32 cellular contexts compared by ENCODE assay signal in genomic region chr15:71844916-71845315, GRCh38. TPM values are rescaled to one million over a fixed set of nuclear protein-coding genes. Genes with fewer than 3 reads are reported as not detected.
"Had no signal": no experiment of that assay in that cellular context is flagged by ENCODE, and none has a peak within 500 bp of the region (broad histone marks: within the 10 kb centered on the region; RNA-seq: fewer than 3 reads in every experiment).

No MANE protein-coding gene starts in this region.

- H3K4me1 Mint-ChIP-seq: activated CD4-positive, alpha-beta T cell treated with anti-CD3 and anti-CD28 coated beads, Interleukin-2, amount 10 ng/mL, durations not matched to agents 24 days and 14 days; activated naive CD8-positive, alpha-beta T cell treated with anti-CD3 and anti-CD28 coated beads, Interleukin-2, amount 10 ng/mL, durations not matched to agents 7 days and 5 days had no signal

- H3K27ac ChIP-seq: adrenal gland, body of pancreas, breast epithelium, KMS-11, SJCRH30, SK-N-MC had no signal

- H3K27me3 ChIP-seq: adrenal gland, body of pancreas, breast epithelium, SJCRH30 had no signal

- ATAC-seq: activated CD8-positive, alpha-beta T cell treated with anti-CD3 and anti-CD28 coated beads for 36 hours; body of pancreas; Panc1 had no signal

- H3K4me3 ChIP-seq: adrenal gland, body of pancreas, breast epithelium, SJCRH30, SK-N-MC had no signal

- H3K27me3 Mint-ChIP-seq: activated CD4-positive, alpha-beta T cell treated with anti-CD3 and anti-CD28 coated beads, Interleukin-2, amount 10 ng/mL, durations not matched to agents 24 days and 14 days; activated CD8-positive, alpha-beta T cell treated with anti-CD3 and anti-CD28 coated beads for 36 hours; activated naive CD4-positive, alpha-beta T cell treated with anti-CD3 and anti-CD28 coated beads, Interleukin-2, amount 50 U/mL, for 24 hours; activated naive CD8-positive, alpha-beta T cell treated with anti-CD3 and anti-CD28 coated beads, Interleukin-2, amount 10 ng/mL, durations not matched to agents 7 days and 5 days; activated T-cell treated with anti-CD3 and anti-CD28 coated beads, Interleukin-2, amount 50 U/mL, for 24 hours had no signal

- H3K4me3 Mint-ChIP-seq: activated CD4-positive, alpha-beta T cell treated with anti-CD3 and anti-CD28 coated beads, Interleukin-2, amount 10 ng/mL, durations not matched to agents 24 days and 14 days; activated CD8-positive, alpha-beta T cell treated with anti-CD3 and anti-CD28 coated beads for 36 hours; activated naive CD4-positive, alpha-beta T cell treated with anti-CD3 and anti-CD28 coated beads, Interleukin-2, amount 50 U/mL, for 24 hours; activated naive CD8-positive, alpha-beta T cell treated with anti-CD3 and anti-CD28 coated beads, Interleukin-2, amount 10 ng/mL, durations not matched to agents 7 days and 5 days; activated T-cell treated with anti-CD3 and anti-CD28 coated beads, Interleukin-2, amount 50 U/mL, for 24 hours; T-helper 1 cell treated with Interleukin-12 subunit alpha and Interleukin-12 subunit beta and Interleukin-4 antibody, amounts not matched to agents 30 μg/mL and 1 μg/mL, for 36 hours; T-helper 2 cell treated with Interferon-gamma antibody and Interleukin-4, amounts not matched to agents 5 μg/mL and 100 μg/mL, for 36 hours had no signal

- H3K9me3 Mint-ChIP-seq: activated CD4-positive, alpha-beta T cell treated with anti-CD3 and anti-CD28 coated beads, Interleukin-2, amount 10 ng/mL, durations not matched to agents 24 days and 14 days; activated CD8-positive, alpha-beta T cell treated with anti-CD3 and anti-CD28 coated beads for 36 hours; activated naive CD4-positive, alpha-beta T cell treated with anti-CD3 and anti-CD28 coated beads, Interleukin-2, amount 50 U/mL, for 24 hours; activated naive CD8-positive, alpha-beta T cell treated with anti-CD3 and anti-CD28 coated beads, Interleukin-2, amount 10 ng/mL, durations not matched to agents 7 days and 5 days; activated T-cell treated with anti-CD3 and anti-CD28 coated beads, Interleukin-2, amount 50 U/mL, for 24 hours; activated T-helper 2 cell treated with anti-CD3 and anti-CD28 coated beads, Interferon-gamma antibody, Interleukin-2, Interleukin-4, amounts not matched to agents 10 μg/mL and 5 μg/mL and 100 μg/mL, durations not matched to agents 14 hours and 24 hours and 36 hours; T-helper 1 cell treated with Interleukin-12 subunit alpha and Interleukin-12 subunit beta and Interleukin-4 antibody, amounts not matched to agents 30 μg/mL and 1 μg/mL, for 36 hours; T-helper 2 cell treated with Interferon-gamma antibody and Interleukin-4, amounts not matched to agents 5 μg/mL and 100 μg/mL, for 36 hours had no signal

- H3K27ac Mint-ChIP-seq: activated CD4-positive, alpha-beta T cell treated with anti-CD3 and anti-CD28 coated beads, Interleukin-2, amount 10 ng/mL, durations not matched to agents 24 days and 14 days; activated CD8-positive, alpha-beta T cell treated with anti-CD3 and anti-CD28 coated beads for 36 hours; activated naive CD4-positive, alpha-beta T cell treated with anti-CD3 and anti-CD28 coated beads, Interleukin-2, amount 50 U/mL, for 24 hours; activated naive CD8-positive, alpha-beta T cell treated with anti-CD3 and anti-CD28 coated beads, Interleukin-2, amount 10 ng/mL, durations not matched to agents 7 days and 5 days; activated T-cell treated with anti-CD3 and anti-CD28 coated beads, Interleukin-2, amount 50 U/mL, for 24 hours; activated T-helper 2 cell treated with anti-CD3 and anti-CD28 coated beads, Interferon-gamma antibody, Interleukin-2, Interleukin-4, amounts not matched to agents 10 μg/mL and 5 μg/mL and 100 μg/mL, durations not matched to agents 14 hours and 24 hours and 36 hours; T-helper 1 cell treated with Interleukin-12 subunit alpha and Interleukin-12 subunit beta and Interleukin-4 antibody, amounts not matched to agents 30 μg/mL and 1 μg/mL, for 36 hours; T-helper 2 cell treated with Interferon-gamma antibody and Interleukin-4, amounts not matched to agents 5 μg/mL and 100 μg/mL, for 36 hours had no signal

- H3K4me1 ChIP-seq: adrenal gland, body of pancreas, breast epithelium, SJCRH30 had no signal

- H3K9me3 ChIP-seq: adrenal gland, body of pancreas, breast epithelium, SJCRH30 had no signal

- H3K4me2 ChIP-seq: KMS-11 had no signal

- DNase-seq: activated CD4-positive, alpha-beta T cell treated with anti-CD3 and anti-CD28 coated beads, Interleukin-2, amount 10 ng/mL, durations not matched to agents 24 days and 14 days; activated CD4-positive, alpha-beta T cell treated with anti-CD3 and anti-CD28 coated beads, Interleukin-2, amount 50 U/mL, for 4 hours; activated CD8-positive, alpha-beta T cell treated with anti-CD3 and anti-CD28 coated beads for 36 hours; activated gamma-delta T cell; activated naive CD4-positive, alpha-beta T cell treated with Interleukin-2 at 50 U/mL for 16 hours; activated naive CD8-positive, alpha-beta T cell treated with anti-CD3 and anti-CD28 coated beads, Interleukin-2, amount 10 ng/mL, durations not matched to agents 7 days and 5 days; activated T-cell treated with anti-CD3 and anti-CD28 coated beads, Interleukin-2, amount 50 U/mL, for 24 hours; adrenal gland; body of pancreas; caudate nucleus; cerebellar nuclear complex; MM.1S; MV-4-11; NCI-H1092; NCI-H1436 treated with DMSO at 0.1 percent for 48 hours; NCI-H1694 treated with DMSO at 0.1 percent for 48 hours; NCI-H2029; NCI-H345; NCI-H524 treated with DMSO at 0.1 percent for 48 hours; SHP77; SJCRH30 had no signal

RNA-seq across cellular contexts. Expression of gene NR2E3, which starts 34.6 kb away (rescaled TPM):
- total RNA-seq: activated CD4-positive, alpha-beta T cell treated with anti-CD3 and anti-CD28 coated beads, Interleukin-2, amount 10 ng/mL, durations not matched to agents 24 days and 14 days; activated CD8-positive, alpha-beta memory T cell treated with anti-CD3 and anti-CD28 coated beads for 36 hours; activated CD8-positive, alpha-beta T cell treated with anti-CD3 and anti-CD28 coated beads for 36 hours; activated naive CD8-positive, alpha-beta T cell treated with anti-CD3 and anti-CD28 coated beads, Interleukin-2, amount 10 ng/mL, durations not matched to agents 7 days and 5 days; activated T-helper 2 cell treated with anti-CD3 and anti-CD28 coated beads, Interferon-gamma antibody, Interleukin-2, Interleukin-4, amounts not matched to agents 10 μg/mL and 5 μg/mL and 100 μg/mL, durations not matched to agents 14 hours and 24 hours and 36 hours; astrocyte; RPMI7951 had no signal
